In genomic region chr7:70554646-70555045, GRCh38 we compare ENCODE assay signal across 31 cellular contexts.
"Had no signal": no experiment of that assay in that cellular context is flagged by ENCODE, and none has a peak within 500 bp of the region (broad histone marks: within the 10 kb centered on the region; RNA-seq: fewer than 3 reads in every experiment).

No MANE protein-coding gene starts in this region.

- H3K27me3 ChIP-seq: adrenal gland, body of pancreas, cardiac muscle cell, esophagus muscularis mucosa, gastroesophageal sphincter had no signal

- ATAC-seq: activated CD4-positive, CD25-positive, alpha-beta regulatory T cell treated with anti-CD3 and anti-CD28 coated beads, Interleukin-2, amount 50 U/mL, for 24 hours; activated CD8-positive, alpha-beta T cell treated with anti-CD3 and anti-CD28 coated beads for 36 hours; activated naive CD8-positive, alpha-beta T cell treated with anti-CD3 and anti-CD28 coated beads, Interleukin-2, amount 50 U/mL, for 24 hours; activated T-cell treated with anti-CD3 and anti-CD28 coated beads, Interleukin-2, amount 50 U/mL, for 4 hours; body of pancreas; effector memory CD8-positive, alpha-beta T cell; gastroesophageal sphincter; T-helper 17 cell had no signal

- H3K4me3 ChIP-seq: adrenal gland, body of pancreas, cardiac muscle cell, esophagus muscularis mucosa, gastroesophageal sphincter had no signal

- H3K9me3 ChIP-seq: adrenal gland, body of pancreas, esophagus muscularis mucosa, gastroesophageal sphincter had no signal

- DNase-seq: activated B cell treated with CpG ODN at 0.5 μM for 24 hours; activated CD4-positive, alpha-beta T cell treated with anti-CD3 and anti-CD28 coated beads for 48 hours; activated CD4-positive, alpha-beta T cell treated with anti-CD3 and anti-CD28 coated beads, Interleukin-2, amount 50 U/mL, for 1 hour; activated CD4-positive, alpha-beta T cell treated with anti-CD3 and anti-CD28 coated beads, Interleukin-2, amount 50 U/mL, for 48 hours; activated CD8-positive, alpha-beta memory T cell treated with anti-CD3 and anti-CD28 coated beads for 24 hours; activated CD8-positive, alpha-beta T cell treated with anti-CD3 and anti-CD28 coated beads for 36 hours; activated effector memory CD4-positive, alpha-beta T cell treated with anti-CD3 and anti-CD28 coated beads, Interleukin-2, amount 50 U/mL, for 16 hours; activated naive CD4-positive, alpha-beta T cell treated with anti-CD3 and anti-CD28 coated beads for 36 hours; activated naive CD8-positive, alpha-beta T cell treated with anti-CD3 and anti-CD28 coated beads for 36 hours; activated naive CD8-positive, alpha-beta T cell treated with anti-CD3 and anti-CD28 coated beads, Interleukin-2, amount 50 U/mL, for 24 hours; activated T-cell treated with anti-CD3 and anti-CD28 coated beads, Interleukin-2, amount 50 U/mL, for 4 hours; adrenal gland; amygdala; aorta; body of pancreas; central memory CD4-positive, alpha-beta T cell; cortex of kidney; dermis blood vessel endothelial cell; effector CD4-positive, alpha-beta T cell; effector memory CD8-positive, alpha-beta T cell; erythroblast; foreskin melanocyte; head of caudate nucleus; hypothalamus; T-helper 17 cell; T1000; WERI-Rb-1 had no signal

- H3K36me3 ChIP-seq: adrenal gland, cardiac muscle cell, esophagus muscularis mucosa, gastroesophageal sphincter, WERI-Rb-1 had no signal

- H3K27ac ChIP-seq: adrenal gland, body of pancreas, cardiac muscle cell, esophagus muscularis mucosa, gastroesophageal sphincter, WERI-Rb-1 had no signal

- H3K4me1 ChIP-seq: adrenal gland, body of pancreas, esophagus muscularis mucosa, gastroesophageal sphincter had no signal
